14 cellular contexts compared by ENCODE assay signal in genomic region chrX:153245288-153245731, GRCh38.
A peak's percentile ranks its signal among the peaks of the same experiment; 100 is the strongest.
DNase-seq lines count a peak whose midpoint lies in the region; ATAC-seq and TF ChIP-seq lines count a peak whose summit lies in the region.
"Had no signal": no experiment of that assay in that cellular context is flagged by ENCODE, and none has a peak within 500 bp of the region (broad histone marks: within the 10 kb centered on the region; RNA-seq: fewer than 3 reads in every experiment).

No MANE protein-coding gene starts in this region.

- peak overlapping the region; percentile 78 for H3K27ac Mint-ChIP-seq in progenitor cell of endocrine pancreas
- H3K27ac Mint-ChIP-seq: activated CD8-positive, alpha-beta memory T cell treated with anti-CD3 and anti-CD28 coated beads, Interleukin-2, amount 10 ng/mL, durations not matched to agents 7 days and 5 days had no signal

- peak overlapping the region; percentile 79 for H3K27ac ChIP-seq in ectodermal cell (ENCODE audit: insufficient read depth, low read depth, low read length, poor library complexity, severe bottlenecking)
- H3K27ac ChIP-seq: esophagus squamous epithelium had no signal

- H3K27me3 Mint-ChIP-seq in progenitor cell of endocrine pancreas, result no peaks in the 10 kb centered on the region

- H3K36me3 ChIP-seq in HAP-1 (replicated peaks), result no peaks in the 10 kb centered on the region
- H3K36me3 ChIP-seq in ectodermal cell (ENCODE audit: control insufficient read depth, insufficient read depth, low read length), result no peaks in the 10 kb centered on the region
- H3K36me3 ChIP-seq: esophagus squamous epithelium had no signal

- H3K4me1 Mint-ChIP-seq in progenitor cell of endocrine pancreas (ENCODE audit: low read depth), result peaks cover 2% of the 10 kb centered on the region
- H3K4me1 Mint-ChIP-seq: activated CD8-positive, alpha-beta memory T cell treated with anti-CD3 and anti-CD28 coated beads, Interleukin-2, amount 10 ng/mL, durations not matched to agents 7 days and 5 days had no signal

- no peaks in the 10 kb centered on the region for H3K9me3 Mint-ChIP-seq in progenitor cell of endocrine pancreas (ENCODE audit: low read depth)

- no peak for ATAC-seq in HG03354 (IDR thresholded peaks at IDR 0.05; ENCODE audit: poor library complexity, severe bottlenecking, unreplicated experiment)
- ATAC-seq in esophagus mucosa, result no peak
- ATAC-seq: activated CD8-positive, alpha-beta memory T cell treated with anti-CD3 and anti-CD28 coated beads, Interleukin-2, amount 10 ng/mL, durations not matched to agents 7 days and 5 days; left colon had no signal

- DNase-seq in HAP-1 (ENCODE audit: low spot score in 2 of 2) (peak; percentile 44 to 59), NCI-H2196 (lab: John Stamatoyannopoulos, UW; ENCODE audit: unreplicated experiment) (peak; percentile 56), progenitor cell of endocrine pancreas (ENCODE audit: low spot score, unreplicated experiment) (no peak), mucosa of gallbladder (ENCODE audit: low spot score) (no peak), NCI-H345 (lab: John Stamatoyannopoulos, UW) (no peak)
- DNase-seq: activated CD8-positive, alpha-beta memory T cell treated with anti-CD3 and anti-CD28 coated beads, Interleukin-2, amount 10 ng/mL, durations not matched to agents 7 days and 5 days; amniotic stem cell; DMS 273 treated with DMSO at 0.1 percent for 48 hours; esophagus squamous epithelium; left colon; small intestine had no signal

- H3K4me3 Mint-ChIP-seq in progenitor cell of endocrine pancreas (ENCODE audit: low read depth), result peak overlapping the region; percentile 58
- H3K4me3 Mint-ChIP-seq: activated CD8-positive, alpha-beta memory T cell treated with anti-CD3 and anti-CD28 coated beads, Interleukin-2, amount 10 ng/mL, durations not matched to agents 7 days and 5 days had no signal

- WGBS in ectodermal cell, 2 experiments, result 3 to 8% methylated on average over 4 of the region's 4 CpGs

- TF ChIP-seq CTCF in progenitor cell of endocrine pancreas (IDR thresholded peaks at IDR 0.05; ENCODE audit: unreplicated experiment), result no peak

- in situ Hi-C loops in HAP-1 (cut with MboI; ENCODE audit: low sequenced_read_pairs), result loop anchor here (25.0 kb wide), 1 partner anchor 158 kb away; no protein-coding TSS in a partner anchor

- H3K9me3 ChIP-seq in HAP-1 (no peaks in the 10 kb centered on the region), ectodermal cell (ENCODE audit: control insufficient read depth, low read length) (no peaks in the 10 kb centered on the region)
- H3K9me3 ChIP-seq: esophagus squamous epithelium had no signal

- H3K27me3 ChIP-seq in HAP-1 (ENCODE audit: low read depth) (peaks cover 6% of the 10 kb centered on the region), ectodermal cell (ENCODE audit: control insufficient read depth, insufficient read depth, low read length, poor library complexity, severe bottlenecking) (no peaks in the 10 kb centered on the region)

- H3K4me1 ChIP-seq in HAP-1, result peaks cover 15% of the 10 kb centered on the region
- no peaks in the 10 kb centered on the region for H3K4me1 ChIP-seq in ectodermal cell (ENCODE audit: control insufficient read depth, insufficient read depth, low read length)
- H3K4me1 ChIP-seq: esophagus squamous epithelium had no signal

- no peak overlapping the region for H3K4me3 ChIP-seq in HAP-1
- peak overlapping the region; percentile 26 for H3K4me3 ChIP-seq in ectodermal cell (ENCODE audit: insufficient read depth, low read depth, low read length)
- H3K4me3 ChIP-seq: esophagus squamous epithelium had no signal

- no peaks in the 10 kb centered on the region for H3K36me3 Mint-ChIP-seq in progenitor cell of endocrine pancreas (ENCODE audit: insufficient read depth)
- H3K36me3 Mint-ChIP-seq: activated CD8-positive, alpha-beta memory T cell treated with anti-CD3 and anti-CD28 coated beads, Interleukin-2, amount 10 ng/mL, durations not matched to agents 7 days and 5 days had no signal

Comparison
In these comparisons a context has a peak if more than half of its experiments do, and no peak if none do; other contexts are left out.
1. DNase-seq: peak in HAP-1 (2 of 2) and NCI-H2196 (single experiment); none in progenitor cell of endocrine pancreas (single experiment), mucosa of gallbladder (single experiment) and NCI-H345 (single experiment).